Comparison of ENCODE assay signal across 15 cellular contexts in genomic region chr10:6207658-6208057, GRCh38. TPM values are rescaled to one million over a fixed set of nuclear protein-coding genes. Genes with fewer than 3 reads are reported as not detected.
A peak's percentile ranks its signal among the peaks of the same experiment; 100 is the strongest.
DNase-seq lines count a peak whose midpoint lies in the region; ATAC-seq and TF ChIP-seq lines count a peak whose summit lies in the region.
"Had no signal": no experiment of that assay in that cellular context is flagged by ENCODE, and none has a peak within 500 bp of the region (broad histone marks: within the 10 kb centered on the region; RNA-seq: fewer than 3 reads in every experiment).

No MANE protein-coding gene starts in this region.

- H3K79me2 ChIP-seq in PC-9 (ENCODE audit: low read depth): peaks cover 37% of the 10 kb centered on the region

- no peaks in the 10 kb centered on the region for H3K36me3 ChIP-seq in upper lobe of left lung
- H3K36me3 ChIP-seq in CD8-positive, alpha-beta T cell (ENCODE audit: insufficient read depth, low read length): no peaks in the 10 kb centered on the region
- H3K36me3 ChIP-seq in PC-9 (ENCODE audit: low read depth): no peaks in the 10 kb centered on the region
- H3K36me3 ChIP-seq: prostate gland had no signal

- H3K9me3 Mint-ChIP-seq in natural killer cell treated with Interleukin-12 subunit alpha and Interleukin-12 subunit beta and Interleukin-15 and Interleukin-18, amount 100 ng/mL, for 72 hours: no peaks in the 10 kb centered on the region
- H3K9me3 Mint-ChIP-seq in natural killer cell (no peaks in the 10 kb centered on the region), WTC11 (no peaks in the 10 kb centered on the region)
- no peaks in the 10 kb centered on the region for H3K9me3 Mint-ChIP-seq in CD8-positive, alpha-beta T cell
- H3K9me3 Mint-ChIP-seq: activated naive CD4-positive, alpha-beta T cell treated with anti-CD3 and anti-CD28 coated beads, Interleukin-2, amount 10 ng/mL, durations not matched to agents 7 days and 5 days had no signal

- no TSS peak for BruUV-seq in PC-9 (replicated peaks; lab: Mats Ljungman, UMichigan)

- peak overlapping the region; percentile 30 to 55 for H3K27ac Mint-ChIP-seq in natural killer cell treated with Interleukin-12 subunit alpha and Interleukin-12 subunit beta and Interleukin-15 and Interleukin-18, amount 100 ng/mL, for 72 hours
- H3K27ac Mint-ChIP-seq in natural killer cell: no peak overlapping the region
- H3K27ac Mint-ChIP-seq in WTC11: 0 out of 2 replicates have a peak overlapping the region, but pooled peaks have one; percentile 19
- no peak overlapping the region for H3K27ac Mint-ChIP-seq in CD8-positive, alpha-beta T cell
- H3K27ac Mint-ChIP-seq: activated naive CD4-positive, alpha-beta T cell treated with anti-CD3 and anti-CD28 coated beads, Interleukin-2, amount 10 ng/mL, durations not matched to agents 7 days and 5 days had no signal

- no peaks in the 10 kb centered on the region for H3K9me3 ChIP-seq in upper lobe of left lung
- H3K9me3 ChIP-seq in CD8-positive, alpha-beta T cell (ENCODE audit: low read length): no peaks in the 10 kb centered on the region
- no peaks in the 10 kb centered on the region for H3K9me3 ChIP-seq in PC-9 (ENCODE audit: insufficient read depth, low read depth)
- H3K9me3 ChIP-seq: prostate gland, testis had no signal

- H3K36me3 Mint-ChIP-seq in natural killer cell treated with Interleukin-12 subunit alpha and Interleukin-12 subunit beta and Interleukin-15 and Interleukin-18, amount 100 ng/mL, for 72 hours: peaks cover 6% of the 10 kb centered on the region
- H3K36me3 Mint-ChIP-seq in natural killer cell (no peaks in the 10 kb centered on the region), WTC11 (peaks cover 16% of the 10 kb centered on the region)
- H3K36me3 Mint-ChIP-seq in CD8-positive, alpha-beta T cell: peaks cover 6% of the 10 kb centered on the region

- no peaks in the 10 kb centered on the region for H3K9me2 ChIP-seq in PC-9 (ENCODE audit: insufficient read depth)

- H3K4me2 ChIP-seq in PC-9: no peak overlapping the region

- H3K27ac ChIP-seq in upper lobe of left lung (peak overlapping the region; percentile 36 to 77 (median 44)), PC-9 (no peak overlapping the region)
- no peak overlapping the region for H3K27ac ChIP-seq in CD8-positive, alpha-beta T cell (ENCODE audit: low read depth, low read length)
- H3K27ac ChIP-seq: prostate gland, testis had no signal

- intact Hi-C loops in natural killer cell (cut with micrococcal nuclease): loop anchor here (10.0 kb wide), 1 partner anchor 103 kb away; no protein-coding TSS in a partner anchor
- intact Hi-C loops in CD8-positive, alpha-beta T cell (cut with DNase I, micrococcal nuclease): loop anchor here (10.0 kb wide), 2 partner anchors 387 to 467 kb away; no protein-coding TSS in a partner anchor
- intact Hi-C loops in PC-9 (cut with micrococcal nuclease; ENCODE audit: unreplicated experiment): loop anchor here (10.0 kb wide), 1 partner anchor 457 kb away; no protein-coding TSS in a partner anchor

- H3K4me3 ChIP-seq in upper lobe of left lung: no peak overlapping the region
- H3K4me3 ChIP-seq in CD8-positive, alpha-beta T cell (ENCODE audit: low read depth, low read length): no peak overlapping the region
- no peak overlapping the region for H3K4me3 ChIP-seq in PC-9
- H3K4me3 ChIP-seq: prostate gland, testis had no signal

- peaks cover 17% of the 10 kb centered on the region; the same call in 1 of the 2 replicates for H4K20me1 ChIP-seq in PC-9 (ENCODE audit: insufficient read depth)

- H2AFZ ChIP-seq in PC-9: no peak overlapping the region

- POLR2A ChIA-PET in WTC11 (lab: Charles Lee) (no interaction called here), PC-9 (lab: Charles Lee; ENCODE audit: unreplicated experiment) (interaction anchor here (0.7 kb wide), 1 partner anchor 27 kb away, joined by 3 read pairs; no protein-coding TSS in a partner anchor)
- POLR2A ChIA-PET in CD8-positive, alpha-beta T cell (lab: Charles Lee): interaction anchor here (0.5 to 1.2 kb wide), 2 partner anchors 140 to 253 kb away, joined by 3 to 6 read pairs; no protein-coding TSS in a partner anchor

- WGBS in upper lobe of left lung, 2 donors: 70 to 79% methylated on average over 3 to 4 of the region's 4 CpGs

- no peaks in the 10 kb centered on the region for H3K27me3 Mint-ChIP-seq in natural killer cell treated with Interleukin-12 subunit alpha and Interleukin-12 subunit beta and Interleukin-15 and Interleukin-18, amount 100 ng/mL, for 72 hours
- H3K27me3 Mint-ChIP-seq in natural killer cell (ENCODE audit: low read depth in 2 of 2) (no peaks in the 10 kb centered on the region), WTC11 (ENCODE audit: low read depth) (peaks cover 8% of the 10 kb centered on the region)
- H3K27me3 Mint-ChIP-seq in CD8-positive, alpha-beta T cell (ENCODE audit: low read depth): no peaks in the 10 kb centered on the region
- H3K27me3 Mint-ChIP-seq: activated naive CD4-positive, alpha-beta T cell treated with anti-CD3 and anti-CD28 coated beads, Interleukin-2, amount 10 ng/mL, durations not matched to agents 7 days and 5 days had no signal

- no peak for TF ChIP-seq CTCF in natural killer cell (IDR thresholded peaks at IDR 0.05)
- TF ChIP-seq CTCF in WTC11 (IDR thresholded peaks at IDR 0.05): no peak
- no peak for TF ChIP-seq CTCF in upper lobe of left lung (IDR thresholded peaks at IDR 0.05)
- no peak for TF ChIP-seq CTCF in CD8-positive, alpha-beta T cell (IDR thresholded peaks at IDR 0.05)
- TF ChIP-seq CTCF in PC-9 (conservative IDR thresholded peaks at IDR 0.05): no peak

- peak overlapping the region; percentile 41 for H3K4me3 Mint-ChIP-seq in natural killer cell treated with Interleukin-12 subunit alpha and Interleukin-12 subunit beta and Interleukin-15 and Interleukin-18, amount 100 ng/mL, for 72 hours
- H3K4me3 Mint-ChIP-seq in natural killer cell (no peak overlapping the region), WTC11 (no peak overlapping the region)
- H3K4me3 Mint-ChIP-seq in CD8-positive, alpha-beta T cell: no peak overlapping the region
- H3K4me3 Mint-ChIP-seq: activated naive CD4-positive, alpha-beta T cell treated with anti-CD3 and anti-CD28 coated beads, Interleukin-2, amount 10 ng/mL, durations not matched to agents 7 days and 5 days had no signal

- H3K4me1 ChIP-seq in upper lobe of left lung (peaks cover 17 to 41% (median 26%) of the 10 kb centered on the region in 4 donors), PC-9 (replicated peaks; ENCODE audit: insufficient read depth) (peaks cover 5% of the 10 kb centered on the region; the same call in 1 of the 2 replicates)
- peaks cover 9% of the 10 kb centered on the region for H3K4me1 ChIP-seq in CD8-positive, alpha-beta T cell (ENCODE audit: insufficient read depth, low read length)
- H3K4me1 ChIP-seq: prostate gland had no signal

- peaks cover 21 to 30% of the 10 kb centered on the region in 2 donors for H3K4me1 Mint-ChIP-seq in natural killer cell treated with Interleukin-12 subunit alpha and Interleukin-12 subunit beta and Interleukin-15 and Interleukin-18, amount 100 ng/mL, for 72 hours (ENCODE audit: low read depth in 2 of 2)
- H3K4me1 Mint-ChIP-seq in natural killer cell: peaks cover 6 to 15% of the 10 kb centered on the region in 2 donors
- peaks cover 36% of the 10 kb centered on the region for H3K4me1 Mint-ChIP-seq in WTC11
- peaks cover 27% of the 10 kb centered on the region for H3K4me1 Mint-ChIP-seq in CD8-positive, alpha-beta T cell (ENCODE audit: low read depth)

- no peak for TF ChIP-seq POLR2A in upper lobe of left lung (IDR thresholded peaks at IDR 0.05)

- H3F3A ChIP-seq in PC-9 (ENCODE audit: insufficient read depth, low read depth): peaks cover 6% of the 10 kb centered on the region

- CTCF ChIA-PET in WTC11 (lab: Charles Lee): interaction anchor here (0.6 to 2.0 kb wide), 2 partner anchors 8 to 194 kb away, joined by 5 to 13 read pairs; no protein-coding TSS in a partner anchor
- CTCF ChIA-PET in CD8-positive, alpha-beta T cell (lab: Charles Lee): interaction anchor here (0.7 to 2.0 kb wide), 3 partner anchors 194 to 471 kb away, joined by 3 to 12 read pairs (median 3); no protein-coding TSS in a partner anchor
- CTCF ChIA-PET in PC-9 (lab: Charles Lee): interaction anchor here (1.0 kb wide), 1 partner anchor 195 kb away, joined by 10 read pairs; no protein-coding TSS in a partner anchor

- no peaks in the 10 kb centered on the region for H3K27me3 ChIP-seq in upper lobe of left lung
- no peaks in the 10 kb centered on the region for H3K27me3 ChIP-seq in CD8-positive, alpha-beta T cell (ENCODE audit: insufficient read depth, low read length)
- H3K27me3 ChIP-seq in PC-9 (ENCODE audit: insufficient read depth, low read depth): no peaks in the 10 kb centered on the region
- H3K27me3 ChIP-seq: testis had no signal

- DNase-seq in natural killer cell treated with Interleukin-12 subunit alpha and Interleukin-12 subunit beta and Interleukin-15 and Interleukin-18, amount 100 ng/mL, for 72 hours (ENCODE audit: low spot score): peak; percentile 59
- no peak for DNase-seq in natural killer cell
- DNase-seq in WTC11 (ENCODE audit: low spot score): no peak
- DNase-seq in iPS-NIHi11 (ENCODE audit: low spot score): peak; percentile 1
- no peak for DNase-seq in upper lobe of left lung
- DNase-seq in CD8-positive, alpha-beta T cell: no peak
- no peak for DNase-seq in PC-9
- no peak for DNase-seq in NCI-H524 (lab: John Stamatoyannopoulos, UW)
- DNase-seq: activated CD4-positive, alpha-beta T cell treated with anti-CD3 and anti-CD28 coated beads, Interleukin-2, amount 50 U/mL, for 48 hours; activated naive CD4-positive, alpha-beta T cell treated with anti-CD3 and anti-CD28 coated beads, Interleukin-2, amount 10 ng/mL, durations not matched to agents 7 days and 5 days; caudate nucleus; NCI-H1436; NCI-H510A treated with DMSO at 0.1 percent for 48 hours; testis had no signal

- no peak for TF ChIP-seq EP300 in upper lobe of left lung (IDR thresholded peaks at IDR 0.05)

- peak in 1 of 2 donors; percentile 0 for ATAC-seq in natural killer cell treated with Interleukin-12 subunit alpha and Interleukin-12 subunit beta and Interleukin-15 and Interleukin-18, amount 100 ng/mL, for 72 hours
- no peak for ATAC-seq in natural killer cell
- no peak for ATAC-seq in WTC11
- ATAC-seq in upper lobe of left lung (ENCODE audit: low FRiP score in 2 of 2): no peak
- ATAC-seq in CD8-positive, alpha-beta T cell: no peak

TF ChIP-seq in WTC11, 78 proteins besides CTCF, POLR2A, EP300 and RAD21 (continues in another document):
- TF ChIP-seq NR3C1 (CRISPR knock-in tag; conservative IDR thresholded peaks at IDR 0.05; ENCODE audit: low read depth) (no peak), EMX1 (CRISPR knock-in tag; IDR thresholded peaks at IDR 0.05) (no peak)

RNA-seq across cellular contexts. Expression of gene PFKFB3, which starts 4.9 kb away (rescaled TPM):
- total RNA-seq in natural killer cell treated with Interleukin-12 subunit alpha and Interleukin-12 subunit beta and Interleukin-15 and Interleukin-18, amount 100 ng/mL, for 72 hours: 100 to 1,000 TPM; 190 to 256 TPM
- 10 to 100 TPM; 33.4 to 59.7 (median 39.0) TPM for total RNA-seq in natural killer cell
- total RNA-seq in WTC11 (2021): 30.6 to 42.5 TPM (median 40.7 TPM) in 3 replicates
- 100 to 1,000 TPM in 1 of 6 donors, 10 to 100 TPM in 5; 48.2 to 236 (median 83.5) TPM for total RNA-seq in upper lobe of left lung
- 100 to 1,000 TPM; 221 to 233 TPM for total RNA-seq in CD8-positive, alpha-beta T cell
- total RNA-seq in PC-9 (2021): 37.8 and 54.7 TPM in 2 replicates

Comparison
In these comparisons a context has a peak if more than half of its experiments do, and no peak if none do; other contexts are left out.
1. DNase-seq: peak in natural killer cell treated with Interleukin-12 subunit alpha and Interleukin-12 subunit beta and Interleukin-15 and Interleukin-18, amount 100 ng/mL, for 72 hours (single experiment) and iPS-NIHi11 (single experiment); none in natural killer cell (single experiment), WTC11 (single experiment), upper lobe of left lung (0 of 2), CD8-positive, alpha-beta T cell (0 of 7), PC-9 (0 of 2) and NCI-H524 (0 of 2).
2. H3K27ac Mint-ChIP-seq: peak in natural killer cell treated with Interleukin-12 subunit alpha and Interleukin-12 subunit beta and Interleukin-15 and Interleukin-18, amount 100 ng/mL, for 72 hours (2 of 2) and WTC11 (single experiment); none in natural killer cell (0 of 2) and CD8-positive, alpha-beta T cell (single experiment).
3. H3K27ac ChIP-seq: peak in upper lobe of left lung (4 of 4); none in CD8-positive, alpha-beta T cell (single experiment) and PC-9 (single experiment).